ENCODE assay signal across 1 cellular context in the genomic region with DNA sequence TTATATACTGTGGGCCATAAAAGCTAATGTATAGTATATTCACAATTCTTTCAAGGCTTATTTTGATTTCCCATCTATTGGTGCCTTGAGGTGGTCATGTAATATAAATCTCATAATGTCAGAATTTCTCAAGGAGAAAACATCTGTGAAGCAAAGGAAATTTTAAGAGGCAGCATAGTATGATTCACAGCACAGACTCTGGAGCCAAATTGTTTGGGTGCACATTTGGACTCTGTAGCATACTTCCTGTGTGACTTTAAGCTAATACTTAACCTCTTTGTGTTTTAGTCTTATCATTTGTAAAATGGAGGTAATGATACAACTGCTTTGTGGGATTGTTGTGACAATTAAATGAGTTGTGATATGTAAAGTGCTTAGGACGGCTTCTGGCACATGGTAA.
TF ChIP-seq lines count a peak whose summit lies in the region.

No MANE protein-coding gene starts in this region.

TF ChIP-seq in GM12891, 5 proteins besides CTCF, POLR2A, EP300 and RAD21 (continued from another document):
- TF ChIP-seq PAX5 (IDR thresholded peaks at IDR 0.05; ENCODE audit: insufficient read depth, low read length, severe bottlenecking) (no peak), SPI1 (IDR thresholded peaks at IDR 0.05; ENCODE audit: low read depth, low read length) (no peak), TAF1 (IDR thresholded peaks at IDR 0.05; ENCODE audit: low read depth, low read length) (no peak), POLR2AphosphoS5 (IDR thresholded peaks at IDR 0.05; ENCODE audit: low read depth, low read length) (no peak)
